24 cellular contexts compared by ENCODE assay signal in the genomic region with DNA sequence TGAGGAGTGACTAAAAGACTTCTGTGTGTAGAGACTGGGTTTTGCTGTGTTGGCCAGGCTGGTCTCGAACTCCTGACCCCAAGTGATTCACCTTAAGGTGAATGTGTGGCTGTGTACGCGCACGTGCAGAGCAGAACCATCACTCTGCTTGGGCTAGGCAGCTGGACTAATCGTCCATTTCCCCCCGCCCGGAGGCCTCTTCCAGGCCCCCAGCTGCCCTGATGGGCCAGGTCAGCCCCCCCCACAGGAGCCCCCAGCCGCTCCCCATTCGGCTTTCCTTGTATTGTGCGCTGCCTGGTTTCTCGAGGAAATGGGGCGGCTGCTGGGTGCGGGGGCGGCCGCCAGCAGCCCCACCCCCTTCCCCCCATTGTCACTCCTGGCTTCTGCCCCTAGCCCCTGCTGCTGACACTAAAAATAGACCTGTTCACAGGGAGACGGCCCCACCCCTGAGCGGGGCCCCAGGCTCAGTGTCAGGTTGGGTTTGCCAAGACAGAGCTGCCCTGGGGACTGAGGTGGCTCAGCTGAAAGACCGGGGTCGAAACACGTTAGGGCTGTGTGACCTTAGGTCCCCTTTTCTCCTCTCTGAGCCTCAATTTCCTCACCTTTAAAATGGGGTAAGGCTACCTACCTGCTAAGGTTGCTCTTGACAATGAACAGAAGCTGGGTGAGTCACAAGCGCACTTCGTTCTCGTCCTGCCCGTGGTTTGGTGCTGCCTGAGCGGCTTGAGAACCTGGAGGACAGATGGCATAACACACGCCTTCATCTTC. TPM values are rescaled to one million over a fixed set of nuclear protein-coding genes. Genes with fewer than 3 reads are reported as not detected.
DNase-seq lines count a peak whose midpoint lies in the region; ATAC-seq, FAIRE-seq and TF ChIP-seq lines count a peak whose summit lies in the region.
"Had no signal": no experiment of that assay in that cellular context is flagged by ENCODE, and none has a peak within 500 bp of the region (broad histone marks: within the 10 kb centered on the region; RNA-seq: fewer than 3 reads in every experiment).

No MANE protein-coding gene starts in this region.

- H2BK20ac ChIP-seq in H1 (ENCODE audit: low read length), result 0 out of 2 replicates have a peak overlapping the region, but pooled peaks have one; percentile 21

- no peaks in the 10 kb centered on the region for H3K23me2 ChIP-seq in H1 (ENCODE audit: low read depth, low read length)

- TF ChIP-seq CTCF in H1 (IDR thresholded peaks at IDR 0.05; ENCODE audit: control extremely low read depth in 1 of 3, insufficient read depth in 1 of 3, low read depth in 1 of 3, low read length in 3 of 3) (no peak), smooth muscle cell (IDR thresholded peaks at IDR 0.05; ENCODE audit: borderline replicate concordance, insufficient read depth, poor library complexity, severe bottlenecking) (no peak)

- H2AFZ ChIP-seq in H1 (ENCODE audit: low read length), result 0 out of 2 replicates have a peak overlapping the region, but pooled peaks have one; percentile 9
- H2AFZ ChIP-seq in mesenchymal stem cell (ENCODE audit: low read depth, low read length), result no peak overlapping the region
- H2AFZ ChIP-seq in smooth muscle cell (ENCODE audit: low read depth), result no peak overlapping the region

- H3K79me2 ChIP-seq in H1 (ENCODE audit: control insufficient read depth in 1 of 2, insufficient read depth in 2 of 2, low read length in 2 of 2) (no peaks in the 10 kb centered on the region), smooth muscle cell (ENCODE audit: low read depth) (no peaks in the 10 kb centered on the region)

- no peaks in the 10 kb centered on the region for H4K20me1 ChIP-seq in H1 (replicated peaks in 1 of 2; ENCODE audit: control insufficient read depth in 1 of 2, insufficient read depth in 2 of 2, low read length in 2 of 2)
- H4K20me1 ChIP-seq in smooth muscle cell (ENCODE audit: low read depth), result no peaks in the 10 kb centered on the region

- intact Hi-C loops in activated CD4-positive, alpha-beta T cell treated with anti-CD3 and anti-CD28 coated beads for 36 hours (cut with DNase I, micrococcal nuclease), result no loop called here
- intact Hi-C loops in right cardiac atrium (cut with DNase I), result loop anchor here in 2 of 4 donors (5.0 to 10.0 kb wide), 2 partner anchors 34 to 157 kb away; no protein-coding TSS in a partner anchor

- no peak for FAIRE-seq in H1 (lab: Jason Lieb, UNC)

- H3K27me3 Mint-ChIP-seq in activated CD4-positive, alpha-beta T cell treated with anti-CD3 and anti-CD28 coated beads for 36 hours, result peaks cover 21% of the 10 kb centered on the region

- no peak for TF ChIP-seq EP300 in H1 (IDR thresholded peaks at IDR 0.05; ENCODE audit: borderline replicate concordance in 1 of 2, low read depth in 2 of 2, low read length in 2 of 2)

- POLR2A ChIA-PET in activated CD4-positive, alpha-beta T cell treated with anti-CD3 and anti-CD28 coated beads for 36 hours (lab: Charles Lee), result interaction anchor here (0.5 kb wide), 1 partner anchor 327 kb away, joined by 3 read pairs; no protein-coding TSS in a partner anchor
- POLR2A ChIA-PET in H1 (lab: Charles Lee; ENCODE audit: partially characterized antibody), result interaction anchor here (1.0 kb wide), 1 partner anchor 24 kb away, joined by 6 read pairs; the partner anchor contains the start of gene CSNK2A1

- H3K9me3 Mint-ChIP-seq in activated CD4-positive, alpha-beta T cell treated with anti-CD3 and anti-CD28 coated beads for 36 hours (ENCODE audit: low read depth), result no peaks in the 10 kb centered on the region
- H3K9me3 Mint-ChIP-seq in stimulated activated effector memory CD8-positive, alpha-beta T cell treated with anti-CD3 and anti-CD28 coated beads, Interleukin-12 subunit alpha, Interleukin-12 subunit beta, amount 100 ng/mL, for 72 hours, result no peaks in the 10 kb centered on the region

- no peak overlapping the region for H3K18ac ChIP-seq in H1 (ENCODE audit: extremely low read depth, low read length)
- no peak overlapping the region for H3K18ac ChIP-seq in mesenchymal stem cell (ENCODE audit: low read depth in 1 of 2, low read length in 2 of 2)

- no peak overlapping the region for H3K27ac Mint-ChIP-seq in activated CD4-positive, alpha-beta T cell treated with anti-CD3 and anti-CD28 coated beads for 36 hours
- no peak overlapping the region for H3K27ac Mint-ChIP-seq in stimulated activated effector memory CD8-positive, alpha-beta T cell treated with anti-CD3 and anti-CD28 coated beads, Interleukin-12 subunit alpha, Interleukin-12 subunit beta, amount 100 ng/mL, for 72 hours

- CTCF ChIA-PET in activated CD4-positive, alpha-beta T cell treated with anti-CD3 and anti-CD28 coated beads for 36 hours (lab: Charles Lee), result interaction anchor here (0.6 kb wide), 1 partner anchor 84 kb away, joined by 3 read pairs; no protein-coding TSS in a partner anchor
- CTCF ChIA-PET in H1 (lab: Charles Lee; ENCODE audit: partially characterized antibody), result interaction anchor here (0.5 to 2.1 kb wide), 9 partner anchors 10 to 171 kb away, joined by 3 to 15 read pairs (median 6); no protein-coding TSS in a partner anchor

- no peak overlapping the region for H3K4me3 Mint-ChIP-seq in activated CD4-positive, alpha-beta T cell treated with anti-CD3 and anti-CD28 coated beads for 36 hours
- H3K4me3 Mint-ChIP-seq in stimulated activated effector memory CD8-positive, alpha-beta T cell treated with anti-CD3 and anti-CD28 coated beads, Interleukin-12 subunit alpha, Interleukin-12 subunit beta, amount 100 ng/mL, for 72 hours, result no peak overlapping the region

- 76% methylated on average over 15 of the region's 26 CpGs; no CpG with 5 or more reads in 1 of the 2 experiments for WGBS in H1 (ENCODE audit: extremely low coverage in 1 of 2, insufficient coverage in 1 of 2, insufficient read length in 1 of 2, insufficient replicate concordance in 2 of 2, low coverage in 1 of 2, low lambda C conversion rate in 2 of 2, missing lambda C conversion rate in 1 of 2), 2 experiments
- WGBS in right cardiac atrium, result 24% methylated on average over 26 of the region's 26 CpGs
- 72% methylated on average over 25 of the region's 26 CpGs for WGBS in mesenchymal stem cell
- 75% methylated on average over 21 of the region's 26 CpGs for WGBS in smooth muscle cell (ENCODE audit: low lambda C conversion rate)

- peak; percentile 51 for ATAC-seq in activated CD4-positive, alpha-beta T cell treated with anti-CD3 and anti-CD28 coated beads for 36 hours
- ATAC-seq in right cardiac atrium, result peak; percentile 59 to 76
- peak; percentile 75 for ATAC-seq in stimulated activated effector memory CD8-positive, alpha-beta T cell treated with anti-CD3 and anti-CD28 coated beads, Interleukin-12 subunit alpha, Interleukin-12 subunit beta, amount 100 ng/mL, for 72 hours

- no peaks in the 10 kb centered on the region for H3K9me3 ChIP-seq in H1 (ENCODE audit: insufficient read depth in 2 of 2, low read depth in 1 of 2, low read length in 1 of 2)
- H3K9me3 ChIP-seq in right cardiac atrium (ENCODE audit: control insufficient read depth, low read length), result no peaks in the 10 kb centered on the region
- no peaks in the 10 kb centered on the region for H3K9me3 ChIP-seq in mesenchymal stem cell (ENCODE audit: control insufficient read depth, low read length)
- H3K9me3 ChIP-seq in smooth muscle cell (replicated peaks; ENCODE audit: low read depth), result no peaks in the 10 kb centered on the region
- H3K9me3 ChIP-seq: sigmoid colon had no signal

- H3K27ac ChIP-seq in H1 (ENCODE audit: low read depth, low read length) (no peak overlapping the region), right cardiac atrium (ENCODE audit: low read length) (peak overlapping the region; percentile 88), mesenchymal stem cell (ENCODE audit: low read length, poor library complexity, severe bottlenecking) (no peak overlapping the region), smooth muscle cell (ENCODE audit: low read depth) (no peak overlapping the region)
- H3K27ac ChIP-seq: RWPE1, sigmoid colon had no signal

- H2BK15ac ChIP-seq in H1 (ENCODE audit: low read length) (no peak overlapping the region), mesenchymal stem cell (ENCODE audit: low read depth, poor library complexity, severe bottlenecking) (no peak overlapping the region)

- H2BK5ac ChIP-seq in H1 (ENCODE audit: low read depth, low read length) (peak overlapping the region; percentile 19; the same call in 1 of the 2 replicates), mesenchymal stem cell (ENCODE audit: low read depth, low read length, poor library complexity, severe bottlenecking) (no peak overlapping the region)

- H3K56ac ChIP-seq in H1 (replicated peaks; ENCODE audit: insufficient read length, low read depth, low read length), result no peak overlapping the region

- no peaks in the 10 kb centered on the region for H3F3A ChIP-seq in smooth muscle cell (ENCODE audit: low read depth)

- H3K14ac ChIP-seq in H1 (ENCODE audit: insufficient read length) (no peak overlapping the region), mesenchymal stem cell (ENCODE audit: low read length in 2 of 2) (no peak overlapping the region)

- no peak overlapping the region for H4K5ac ChIP-seq in H1 (ENCODE audit: insufficient read length, low read depth, low read length)

- no peaks in the 10 kb centered on the region for H3K36me3 Mint-ChIP-seq in activated CD4-positive, alpha-beta T cell treated with anti-CD3 and anti-CD28 coated beads for 36 hours (ENCODE audit: low read depth)
- no peaks in the 10 kb centered on the region for H3K36me3 Mint-ChIP-seq in stimulated activated effector memory CD8-positive, alpha-beta T cell treated with anti-CD3 and anti-CD28 coated beads, Interleukin-12 subunit alpha, Interleukin-12 subunit beta, amount 100 ng/mL, for 72 hours

- peak; percentile 21 for DNase-seq in activated CD4-positive, alpha-beta T cell treated with anti-CD3 and anti-CD28 coated beads for 36 hours
- DNase-seq in activated CD4-positive, alpha-beta T cell treated with anti-CD3 and anti-CD28 coated beads, Interleukin-2, amount 50 U/mL, for 1 hour, result no peak
- DNase-seq in H1 (ENCODE audit: low read depth in 1 of 2, low spot score in 2 of 2), result no peak
- peak; percentile 44 to 86 (median 68) for DNase-seq in right cardiac atrium
- DNase-seq in stimulated activated effector memory CD8-positive, alpha-beta T cell treated with anti-CD3 and anti-CD28 coated beads, Interleukin-12 subunit alpha, Interleukin-12 subunit beta, amount 100 ng/mL, for 72 hours (ENCODE audit: low spot score in 2 of 2), result no peak
- DNase-seq in mesenchymal stem cell, result no peak
- DNase-seq in cerebellar cortex (ENCODE audit: low spot score), result no peak
- DNase-seq in smooth muscle cell (lab: John Stamatoyannopoulos, UW; ENCODE audit: unreplicated experiment), result no peak
- DNase-seq: activated CD4-positive, alpha-beta T cell treated with anti-CD3 and anti-CD28 coated beads for 48 hours; activated CD8-positive, alpha-beta memory T cell treated with anti-CD3 and anti-CD28 coated beads, Interleukin-2, amount 50 U/mL, for 4 hours; activated gamma-delta T cell treated with Interleukin-2 at 50 U/mL for 16 hours; amniotic stem cell; caudate nucleus; GF-D8; NCI-H345; NK-92 treated with Interleukin-12 subunit alpha and Interleukin-12 subunit beta, amount 100 ng/mL, for 24 hours; occipital lobe; sigmoid colon had no signal

- no peaks in the 10 kb centered on the region for H3K79me1 ChIP-seq in H1 (ENCODE audit: low read depth, low read length)
- H3K79me1 ChIP-seq in mesenchymal stem cell (replicated peaks; ENCODE audit: low read length, poor library complexity, severe bottlenecking), result no peaks in the 10 kb centered on the region

- H3K36me3 ChIP-seq in H1 (ENCODE audit: control insufficient read depth in 2 of 4, insufficient read depth in 4 of 4, low read length in 3 of 4) (no peaks in the 10 kb centered on the region), mesenchymal stem cell (ENCODE audit: control insufficient read depth in 1 of 2, insufficient read depth in 2 of 2, low read depth in 1 of 2, low read length in 2 of 2) (peaks cover 0 to 3% of the 10 kb centered on the region in 2 experiments), smooth muscle cell (ENCODE audit: low read depth) (no peaks in the 10 kb centered on the region)
- H3K36me3 ChIP-seq: sigmoid colon had no signal

- no peak overlapping the region for H4K8ac ChIP-seq in H1 (ENCODE audit: extremely low read depth, insufficient read depth, low read length)
- H4K8ac ChIP-seq in mesenchymal stem cell (ENCODE audit: low read length), result no peak overlapping the region

- H2BK12ac ChIP-seq in H1 (ENCODE audit: low read depth, low read length), result peak overlapping the region; percentile 71; the same call in 1 of the 2 replicates
- no peak overlapping the region for H2BK12ac ChIP-seq in mesenchymal stem cell (ENCODE audit: low read length in 2 of 2)

- H3K4me3 ChIP-seq in H1 (ENCODE audit: extremely low read depth in 1 of 4, insufficient read depth in 2 of 4, low read depth in 3 of 4, low read length in 4 of 4) (no peak overlapping the region), right cardiac atrium (ENCODE audit: low read length) (no peak overlapping the region), mesenchymal stem cell (ENCODE audit: insufficient read depth in 1 of 2, low read depth in 1 of 2, low read length in 2 of 2) (no peak overlapping the region), smooth muscle cell (no peak overlapping the region)
- H3K4me3 ChIP-seq: sigmoid colon had no signal

- H3K4ac ChIP-seq in H1 (replicated peaks; ENCODE audit: insufficient read length, low read depth, low read length) (no peak overlapping the region), mesenchymal stem cell (ENCODE audit: low read depth in 1 of 2, low read length in 2 of 2) (no peak overlapping the region)

- no peak for TF ChIP-seq RAD21 in H1 (IDR thresholded peaks at IDR 0.05 in 1 of 2, conservative IDR thresholded peaks at IDR 0.05 in 1 of 2; ENCODE audit: low read depth in 2 of 2, low read length in 2 of 2)

- H4K91ac ChIP-seq in H1 (replicated peaks; ENCODE audit: insufficient read length, low read length), result no peak overlapping the region
- H4K91ac ChIP-seq in mesenchymal stem cell (ENCODE audit: low read length), result no peak overlapping the region

- H3K4me1 ChIP-seq in H1 (replicated peaks in 1 of 4; ENCODE audit: control insufficient read depth in 3 of 4, insufficient read depth in 4 of 4, low read length in 3 of 4) (peaks cover 0 to 21% (median 10%) of the 10 kb centered on the region in 4 experiments; a peak in 6 of 7 replicates), right cardiac atrium (ENCODE audit: control insufficient read depth, insufficient read depth, low read length) (peaks cover 13% of the 10 kb centered on the region), mesenchymal stem cell (ENCODE audit: control insufficient read depth, insufficient read depth, low read depth, low read length) (peaks cover 1% of the 10 kb centered on the region), smooth muscle cell (ENCODE audit: low read depth) (peaks cover 7% of the 10 kb centered on the region)

- H2BK120ac ChIP-seq in H1 (replicated peaks; ENCODE audit: low read depth, low read length) (no peak overlapping the region), mesenchymal stem cell (ENCODE audit: low read depth, low read length) (no peak overlapping the region)

- H2AK5ac ChIP-seq in H1 (ENCODE audit: low read depth, low read length) (no peak overlapping the region), mesenchymal stem cell (ENCODE audit: low read length, severe bottlenecking) (no peak overlapping the region)

- no peaks in the 10 kb centered on the region for H3K4me1 Mint-ChIP-seq in activated CD4-positive, alpha-beta T cell treated with anti-CD3 and anti-CD28 coated beads for 36 hours
- H3K4me1 Mint-ChIP-seq in stimulated activated effector memory CD8-positive, alpha-beta T cell treated with anti-CD3 and anti-CD28 coated beads, Interleukin-12 subunit alpha, Interleukin-12 subunit beta, amount 100 ng/mL, for 72 hours, result no peaks in the 10 kb centered on the region

- no peak overlapping the region for H3K9ac ChIP-seq in H1 (replicated peaks in 1 of 4; ENCODE audit: extremely low read depth in 1 of 4, low read depth in 3 of 4, low read length in 3 of 4)
- no peak overlapping the region for H3K9ac ChIP-seq in mesenchymal stem cell (ENCODE audit: low read length)
- no peak overlapping the region for H3K9ac ChIP-seq in smooth muscle cell (ENCODE audit: low read depth)

- H3K27me3 ChIP-seq in H1 (replicated peaks in 1 of 4; ENCODE audit: control insufficient read depth in 3 of 4, extremely low read depth in 1 of 4, insufficient read depth in 3 of 4, low read length in 3 of 4), result peaks cover 0 to 8% (median 3%) of the 10 kb centered on the region in 4 experiments; a peak in 5 of 7 replicates
- no peaks in the 10 kb centered on the region for H3K27me3 ChIP-seq in right cardiac atrium (ENCODE audit: control insufficient read depth, insufficient read depth)
- H3K27me3 ChIP-seq in mesenchymal stem cell (ENCODE audit: control insufficient read depth in 1 of 2, insufficient read depth in 1 of 2, low read length in 2 of 2), result peaks cover 44 to 70% of the 10 kb centered on the region in 2 experiments
- no peaks in the 10 kb centered on the region for H3K27me3 ChIP-seq in smooth muscle cell (ENCODE audit: low read depth)

- TF ChIP-seq POLR2A in H1 (IDR thresholded peaks at IDR 0.05; ENCODE audit: control extremely low read depth in 1 of 2, low read depth in 2 of 2, low read length in 2 of 2), result no peak

- H3K23ac ChIP-seq in H1 (ENCODE audit: insufficient read length) (no peak overlapping the region), mesenchymal stem cell (ENCODE audit: low read length in 2 of 2) (no peak overlapping the region)

- H3K4me2 ChIP-seq in H1 (ENCODE audit: insufficient read depth in 1 of 2, low read depth in 2 of 2, low read length in 2 of 2) (peak overlapping the region in 1 of 2 experiments; percentile 16; a peak in 1 of 4 replicates), mesenchymal stem cell (ENCODE audit: low read length, poor library complexity, severe bottlenecking) (no peak overlapping the region), smooth muscle cell (no peak overlapping the region)

RNA-seq across cellular contexts. Expression of gene CSNK2A1, which starts 24.7 kb away (rescaled TPM):
- 100 to 1,000 TPM; 179 to 254 TPM for total RNA-seq in activated CD4-positive, alpha-beta T cell treated with anti-CD3 and anti-CD28 coated beads for 36 hours
- total RNA-seq in H1 (2021; fragmentation: NEBNext Ultra II Directional; extraction: Animal tissue kit (Norgen Biotek cat#: 25700)), result 247 and 260 TPM in 2 replicates
- 107 and 117 TPM in 2 replicates for polyA plus RNA-seq in H1 (2011; rRNA removed)
- polyA plus RNA-seq in H1 (2011; cell fraction: cytosol; rRNA removed), result 132 TPM
- 111 TPM for polyA plus RNA-seq in H1 (2011; cell fraction: nucleus; rRNA removed)
- polyA plus RNA-seq in H1 (2012, experiment 1 of 2), result 137 to 164 TPM (median 152 TPM) in 4 replicates
- 47.5 TPM for polyA plus RNA-seq in H1 (2012, experiment 2 of 2)
- polyA plus RNA-seq in H1 (2013, experiment 1 of 2), result 165 TPM
- polyA plus RNA-seq in H1 (2013, experiment 2 of 2), result 173 TPM
- 267 and 364 TPM in 2 replicates for polyA minus RNA-seq in H1 (2011; rRNA and poly(A)+ RNA removed)
- polyA minus RNA-seq in H1 (2011; cell fraction: cytosol; rRNA and poly(A)+ RNA removed), result 136 TPM
- polyA minus RNA-seq in H1 (2011; cell fraction: nucleus; rRNA and poly(A)+ RNA removed), result 196 TPM
- 100 to 1,000 TPM; 105 to 118 (median 109) TPM for total RNA-seq in right cardiac atrium
- 36.8 TPM for polyA plus RNA-seq in right cardiac atrium
- polyA plus RNA-seq in mesenchymal stem cell (2013, experiment 1 of 2), result 101 TPM
- 99.4 TPM for polyA plus RNA-seq in mesenchymal stem cell (2013, experiment 2 of 2)
- total RNA-seq in smooth muscle cell, result 165 and 205 TPM in 2 replicates
- 74.1 and 82.6 TPM in 2 replicates for polyA plus RNA-seq in smooth muscle cell

RNA-seq across cellular contexts. Expression of gene TCF15, which starts 41.8 kb away (rescaled TPM):
- not detected for total RNA-seq in activated CD4-positive, alpha-beta T cell treated with anti-CD3 and anti-CD28 coated beads for 36 hours
- total RNA-seq in H1 (2021; fragmentation: NEBNext Ultra II Directional; extraction: Animal tissue kit (Norgen Biotek cat#: 25700)), result 6.9 and 7.3 TPM in 2 replicates
- polyA plus RNA-seq in H1 (2011; rRNA removed) (3.7 and 4.4 TPM in 2 replicates), right cardiac atrium (7.4 TPM), smooth muscle cell (0.37 TPM in 1 of 2 replicates, not detected in the other)
- 4.0 TPM for polyA plus RNA-seq in H1 (2011; cell fraction: cytosol; rRNA removed)
- 2.3 TPM for polyA plus RNA-seq in H1 (2011; cell fraction: nucleus; rRNA removed)
- 3.3 to 7.0 TPM (median 5.5 TPM) in 4 replicates for polyA plus RNA-seq in H1 (2012, experiment 1 of 2)
- polyA plus RNA-seq in H1 (2012, experiment 2 of 2), result 1.3 TPM
- polyA plus RNA-seq in H1 (2013, experiment 1 of 2), result 5.6 TPM
- polyA plus RNA-seq in H1 (2013, experiment 2 of 2), result 5.4 TPM
- 0.15 and 0.38 TPM in 2 replicates for polyA minus RNA-seq in H1 (2011; rRNA and poly(A)+ RNA removed)
- polyA minus RNA-seq in H1 (2011; cell fraction: cytosol; rRNA and poly(A)+ RNA removed), result 4.1 TPM
- 2.9 TPM for polyA minus RNA-seq in H1 (2011; cell fraction: nucleus; rRNA and poly(A)+ RNA removed)
- total RNA-seq in right cardiac atrium (1 to 10 TPM; 4.0 to 9.3 (median 7.8) TPM), smooth muscle cell (not detected in 2 replicates)
- not detected for polyA plus RNA-seq in mesenchymal stem cell (2013, experiment 1 of 2)
- polyA plus RNA-seq in mesenchymal stem cell (2013, experiment 2 of 2), result not detected
- total RNA-seq: A172, H4, liver, MCF 10A had no signal
- polyA plus RNA-seq: BJ, liver had no signal

Comparison
In these comparisons a context has a peak if more than half of its experiments do, and no peak if none do; other contexts are left out.
1. DNase-seq: peak in activated CD4-positive, alpha-beta T cell treated with anti-CD3 and anti-CD28 coated beads for 36 hours (single experiment) and right cardiac atrium (3 of 3); none in activated CD4-positive, alpha-beta T cell treated with anti-CD3 and anti-CD28 coated beads, Interleukin-2, amount 50 U/mL, for 1 hour (single experiment), H1 (0 of 2), stimulated activated effector memory CD8-positive, alpha-beta T cell treated with anti-CD3 and anti-CD28 coated beads, Interleukin-12 subunit alpha, Interleukin-12 subunit beta, amount 100 ng/mL, for 72 hours (0 of 2), mesenchymal stem cell (single experiment), cerebellar cortex (single experiment) and smooth muscle cell (single experiment).
2. Peak in every context shown above with its lines, with median percentiles within 50 percentile points of each other: ATAC-seq.